ENCODE assay signal across 10 cellular contexts in genomic region chr14:73014105-73014504, GRCh38. TPM values are rescaled to one million over a fixed set of nuclear protein-coding genes. Genes with fewer than 3 reads are reported as not detected.
DNase-seq lines count a peak whose midpoint lies in the region; ATAC-seq, FAIRE-seq and TF ChIP-seq lines count a peak whose summit lies in the region.
"Had no signal": no experiment of that assay in that cellular context is flagged by ENCODE, and none has a peak within 500 bp of the region (broad histone marks: within the 10 kb centered on the region; RNA-seq: fewer than 3 reads in every experiment).

No MANE protein-coding gene starts in this region.

- peaks cover 6 to 11% of the 10 kb centered on the region in 2 donors for H3K36me3 ChIP-seq in muscle layer of duodenum (ENCODE audit: control insufficient read depth in 1 of 2, insufficient read depth in 2 of 2, low read length in 2 of 2)
- no peaks in the 10 kb centered on the region for H3K36me3 ChIP-seq in hepatocyte (replicated peaks; ENCODE audit: insufficient read depth, low read depth)
- peaks cover 4% of the 10 kb centered on the region for H3K36me3 ChIP-seq in right atrium auricular region
- H3K36me3 ChIP-seq in HepG2 (replicated peaks in 1 of 2; ENCODE audit: control insufficient read depth in 1 of 2, insufficient read depth in 2 of 2, low read length in 2 of 2) = no peaks in the 10 kb centered on the region; a peak in 2 of 5 replicates

- TF ChIP-seq POLR2A in HepG2 (IDR thresholded peaks at IDR 0.05; ENCODE audit: insufficient read depth in 1 of 2, low read depth in 2 of 2, low read length in 2 of 2) = no peak

- FAIRE-seq in HepG2 (lab: Jason Lieb, UNC) = no peak
- FAIRE-seq: HTR-8/SVneo had no signal

- TF ChIP-seq EP300 in HepG2 (IDR thresholded peaks at IDR 0.05; ENCODE audit: low read depth in 2 of 2, low read length in 2 of 2) = no peak
- TF ChIP-seq EP300 in HepG2 (CRISPR knock-in tag; IDR thresholded peaks at IDR 0.05; ENCODE audit: borderline replicate concordance) = no peak

- H3K27me3 Mint-ChIP-seq in T-helper 1 cell treated with Interleukin-12 subunit alpha and Interleukin-12 subunit beta and Interleukin-4 antibody, amounts not matched to agents 30 μg/mL and 1 μg/mL, for 36 hours (ENCODE audit: low read depth) = no peaks in the 10 kb centered on the region

- BruUV-seq in HepG2 (replicated peaks; lab: Mats Ljungman, UMichigan) = no TSS peak

- peaks cover 9% of the 10 kb centered on the region for H4K20me1 ChIP-seq in hepatocyte (ENCODE audit: insufficient read depth, poor library complexity, severe bottlenecking)
- H4K20me1 ChIP-seq in HepG2 (ENCODE audit: insufficient read depth, low read length) = no peaks in the 10 kb centered on the region

- peak overlapping the region; percentile 9 for H3K27ac ChIP-seq in muscle layer of duodenum (ENCODE audit: low read length)
- no peak overlapping the region for H3K27ac ChIP-seq in hepatocyte
- no peak overlapping the region for H3K27ac ChIP-seq in right atrium auricular region
- H3K27ac ChIP-seq in HepG2 (ENCODE audit: extremely low read length, insufficient read depth, low read length) = no peak overlapping the region
- H3K27ac ChIP-seq: brain microvascular endothelial cell had no signal

- TF ChIP-seq RAD21 in HepG2 (CRISPR knock-in tag; IDR thresholded peaks at IDR 0.05) = no peak

- no peak overlapping the region for H3K4me3 ChIP-seq in muscle layer of duodenum (ENCODE audit: low read depth in 1 of 2, low read length in 2 of 2)
- no peak overlapping the region for H3K4me3 ChIP-seq in hepatocyte
- H3K4me3 ChIP-seq in right atrium auricular region = no peak overlapping the region
- H3K4me3 ChIP-seq in HepG2 (replicated peaks in 1 of 3; ENCODE audit: insufficient read depth in 1 of 3, low read depth in 2 of 3, low read length in 3 of 3) = no peak overlapping the region

- H3K4me3 Mint-ChIP-seq in T-helper 1 cell treated with Interleukin-12 subunit alpha and Interleukin-12 subunit beta and Interleukin-4 antibody, amounts not matched to agents 30 μg/mL and 1 μg/mL, for 36 hours = no peak overlapping the region

- peaks cover 51% of the 10 kb centered on the region for H3K79me2 ChIP-seq in hepatocyte
- H3K79me2 ChIP-seq in HepG2 (ENCODE audit: insufficient read depth, low read length) = no peaks in the 10 kb centered on the region

- POLR2A ChIA-PET in HepG2 (lab: Yijun Ruan, JAX) = no interaction called here

- H2AFZ ChIP-seq in hepatocyte (no peak overlapping the region), HepG2 (ENCODE audit: low read length) (no peak overlapping the region)

- in situ Hi-C loops in HepG2 (cut with HindIII; ENCODE audit: extremely low pct_ligation_motif_present, low pct_unique_long_range_greater_than_20kb) = no loop called here

- no peak overlapping the region for H3K4me2 ChIP-seq in hepatocyte
- H3K4me2 ChIP-seq in HepG2 (ENCODE audit: low read depth, low read length) = no peak overlapping the region

- peak; percentile 85 for ATAC-seq in GM18858 (IDR thresholded peaks at IDR 0.05; ENCODE audit: unreplicated experiment)
- no peak for ATAC-seq in HepG2

- H3K9me3 ChIP-seq in muscle layer of duodenum (ENCODE audit: control insufficient read depth in 1 of 2, low read length in 2 of 2) = no peaks in the 10 kb centered on the region
- H3K9me3 ChIP-seq in hepatocyte (ENCODE audit: low read depth) = no peaks in the 10 kb centered on the region
- no peaks in the 10 kb centered on the region for H3K9me3 ChIP-seq in right atrium auricular region
- H3K9me3 ChIP-seq in HepG2 (ENCODE audit: low read length) = no peaks in the 10 kb centered on the region

- intact Hi-C loops in HepG2 (cut with micrococcal nuclease; ENCODE audit: unreplicated experiment) = no loop called here

- H3K27me3 ChIP-seq in muscle layer of duodenum (ENCODE audit: low read depth, low read length) = no peaks in the 10 kb centered on the region
- no peaks in the 10 kb centered on the region for H3K27me3 ChIP-seq in hepatocyte
- H3K27me3 ChIP-seq in right atrium auricular region = no peaks in the 10 kb centered on the region
- no peaks in the 10 kb centered on the region for H3K27me3 ChIP-seq in HepG2 (ENCODE audit: control insufficient read depth in 1 of 2, insufficient read depth in 2 of 2, low read length in 2 of 2)
- H3K27me3 ChIP-seq: brain microvascular endothelial cell had no signal

- H3K9me2 ChIP-seq in hepatocyte (replicated peaks; ENCODE audit: insufficient read depth) = no peaks in the 10 kb centered on the region

- peaks cover 19% of the 10 kb centered on the region for H3K4me1 Mint-ChIP-seq in T-helper 1 cell treated with Interleukin-12 subunit alpha and Interleukin-12 subunit beta and Interleukin-4 antibody, amounts not matched to agents 30 μg/mL and 1 μg/mL, for 36 hours (ENCODE audit: low read depth)

- no peaks in the 10 kb centered on the region for H3K9me3 Mint-ChIP-seq in T-helper 1 cell treated with Interleukin-12 subunit alpha and Interleukin-12 subunit beta and Interleukin-4 antibody, amounts not matched to agents 30 μg/mL and 1 μg/mL, for 36 hours

- H3K4me1 ChIP-seq in muscle layer of duodenum (ENCODE audit: control insufficient read depth in 1 of 2, insufficient read depth in 2 of 2, low read length in 2 of 2) (no peaks in the 10 kb centered on the region), hepatocyte (ENCODE audit: insufficient read depth) (no peaks in the 10 kb centered on the region), right atrium auricular region (peaks cover 0 to 9% of the 10 kb centered on the region in 2 donors), HepG2 (ENCODE audit: insufficient read depth, low read length) (no peaks in the 10 kb centered on the region)

- H3K36me3 Mint-ChIP-seq in T-helper 1 cell treated with Interleukin-12 subunit alpha and Interleukin-12 subunit beta and Interleukin-4 antibody, amounts not matched to agents 30 μg/mL and 1 μg/mL, for 36 hours (ENCODE audit: low read depth) = peaks cover 33% of the 10 kb centered on the region

- peak overlapping the region; percentile 64 for H3K27ac Mint-ChIP-seq in T-helper 1 cell treated with Interleukin-12 subunit alpha and Interleukin-12 subunit beta and Interleukin-4 antibody, amounts not matched to agents 30 μg/mL and 1 μg/mL, for 36 hours

- 69% methylated on average over 2 of the region's 2 CpGs for WGBS in hepatocyte (ENCODE audit: low lambda C conversion rate, missing lambda C conversion rate)
- WGBS in HepG2 (ENCODE audit: low lambda C conversion rate) = 47% methylated on average over 2 of the region's 2 CpGs

- no peak overlapping the region for H3K9ac ChIP-seq in HepG2 (ENCODE audit: insufficient read depth, low read depth, low read length)

- CTCF ChIA-PET in HepG2 (lab: Yijun Ruan, JAX; ENCODE audit: low intra/inter-chr PET ratio, low total read pairs) = no interaction called here

- TF ChIP-seq CTCF in hepatocyte (IDR thresholded peaks at IDR 0.05; ENCODE audit: poor library complexity) (no peak), right atrium auricular region (IDR thresholded peaks at IDR 0.05) (no peak), HepG2 (CRISPR knock-in tag; IDR thresholded peaks at IDR 0.05) (no peak)

- DNase-seq in HCEC 1CT (peak; percentile 33), hepatocyte (ENCODE audit: low spot score) (no peak), right atrium auricular region (ENCODE audit: low spot score) (no peak), HepG2 (ENCODE audit: low spot score) (no peak)
- DNase-seq in stimulated activated CD4-positive, alpha-beta T cell treated with anti-CD3 and anti-CD28 coated beads, Interleukin-2, amount 100 ng/mL, for 24 hours = no peak
- DNase-seq: brain microvascular endothelial cell had no signal

RNA-seq across cellular contexts. Expression of gene ZFYVE1, which starts 12.8 kb away (rescaled TPM):
- total RNA-seq in hepatocyte = 13.6 and 15.3 TPM in 2 replicates
- 15.3 and 17.3 TPM in 2 replicates for polyA plus RNA-seq in hepatocyte
- total RNA-seq in right atrium auricular region = 10 to 100 TPM in 1 of 2 donors, 1 to 10 TPM in 1; 9.8 to 12.6 TPM
- total RNA-seq in HepG2 (2016; rRNA removed; fragmentation: Illumina TruSeq; extraction: Trizol) = 2.6 and 2.8 TPM in 2 replicates
- 0.61 and 0.62 TPM in 2 replicates for total RNA-seq in HepG2 (2016; cell fraction: cytosol; rRNA removed; fragmentation: Illumina TruSeq; extraction: Trizol; ENCODE audit: low read depth)
- 2.6 and 2.8 TPM in 2 replicates for total RNA-seq in HepG2 (2016; cell fraction: insoluble cytoplasmic fraction; rRNA removed; fragmentation: Illumina TruSeq; extraction: Trizol)
- 1.2 and 1.4 TPM in 2 replicates for total RNA-seq in HepG2 (2016; cell fraction: membrane; rRNA removed; fragmentation: Illumina TruSeq; extraction: Trizol)
- 4.6 and 4.8 TPM in 2 replicates for total RNA-seq in HepG2 (2016; cell fraction: nucleus; rRNA removed; fragmentation: Illumina TruSeq; extraction: Trizol)
- 5.3 and 6.9 TPM in 2 replicates for polyA plus RNA-seq in HepG2 (2011; rRNA removed)
- 4.5 and 5.2 TPM in 2 replicates for polyA plus RNA-seq in HepG2 (2011; cell fraction: cytosol; rRNA removed)
- 15.0 and 17.4 TPM in 2 replicates for polyA plus RNA-seq in HepG2 (2011; cell fraction: nucleus; rRNA removed)
- 4.2 and 5.0 TPM in 2 replicates for polyA plus RNA-seq in HepG2 (2012)
- polyA plus RNA-seq in HepG2 (2016; cell fraction: cytosol; fragmentation: Illumina TruSeq; extraction: Trizol; ENCODE audit: low read depth) = 0.15 and 0.18 TPM in 2 replicates
- 2.5 and 3.2 TPM in 2 replicates for polyA plus RNA-seq in HepG2 (2016; cell fraction: insoluble cytoplasmic fraction; fragmentation: Illumina TruSeq; extraction: Trizol; ENCODE audit: low read depth)
- 0.39 and 0.42 TPM in 2 replicates for polyA plus RNA-seq in HepG2 (2016; cell fraction: membrane; fragmentation: Illumina TruSeq; extraction: Trizol; ENCODE audit: low read depth)
- polyA plus RNA-seq in HepG2 (2016; cell fraction: nucleus; fragmentation: Illumina TruSeq; extraction: Trizol; ENCODE audit: insufficient read depth, low read depth) = 5.1 and 5.4 TPM in 2 replicates
- polyA minus RNA-seq in HepG2 (2011; rRNA and poly(A)+ RNA removed; ENCODE audit: low replicate concordance) = 8.5 and 13.2 TPM in 2 replicates
- 3.7 and 4.6 TPM in 2 replicates for polyA minus RNA-seq in HepG2 (2011; cell fraction: cytosol; rRNA and poly(A)+ RNA removed)
- 14.8 and 17.7 TPM in 2 replicates for polyA minus RNA-seq in HepG2 (2011; cell fraction: nucleus; rRNA and poly(A)+ RNA removed)

RNA-seq across cellular contexts. Expression of gene RBM25, which starts 44.2 kb away (rescaled TPM):
- total RNA-seq in hepatocyte = 52.2 and 64.6 TPM in 2 replicates
- polyA plus RNA-seq in hepatocyte = 42.3 and 59.6 TPM in 2 replicates
- total RNA-seq in right atrium auricular region = 10 to 100 TPM; 17.3 to 20.2 TPM
- 52.0 and 65.9 TPM in 2 replicates for total RNA-seq in HepG2 (2016; rRNA removed; fragmentation: Illumina TruSeq; extraction: Trizol)
- total RNA-seq in HepG2 (2016; cell fraction: cytosol; rRNA removed; fragmentation: Illumina TruSeq; extraction: Trizol; ENCODE audit: low read depth) = 5.3 and 6.4 TPM in 2 replicates
- 42.3 and 65.8 TPM in 2 replicates for total RNA-seq in HepG2 (2016; cell fraction: insoluble cytoplasmic fraction; rRNA removed; fragmentation: Illumina TruSeq; extraction: Trizol)
- 9.0 and 11.3 TPM in 2 replicates for total RNA-seq in HepG2 (2016; cell fraction: membrane; rRNA removed; fragmentation: Illumina TruSeq; extraction: Trizol)
- total RNA-seq in HepG2 (2016; cell fraction: nucleus; rRNA removed; fragmentation: Illumina TruSeq; extraction: Trizol) = 105 and 115 TPM in 2 replicates
- 34.1 and 39.4 TPM in 2 replicates for polyA plus RNA-seq in HepG2 (2011; rRNA removed)
- polyA plus RNA-seq in HepG2 (2011; cell fraction: cytosol; rRNA removed) = 5.0 and 6.1 TPM in 2 replicates
- 95.4 and 160 TPM in 2 replicates for polyA plus RNA-seq in HepG2 (2011; cell fraction: nucleus; rRNA removed)
- 64.2 and 68.8 TPM in 2 replicates for polyA plus RNA-seq in HepG2 (2012)
- 1.1 and 1.4 TPM in 2 replicates for polyA plus RNA-seq in HepG2 (2016; cell fraction: cytosol; fragmentation: Illumina TruSeq; extraction: Trizol; ENCODE audit: low read depth)
- polyA plus RNA-seq in HepG2 (2016; cell fraction: insoluble cytoplasmic fraction; fragmentation: Illumina TruSeq; extraction: Trizol; ENCODE audit: low read depth) = 65.5 and 68.1 TPM in 2 replicates
- 4.0 and 4.2 TPM in 2 replicates for polyA plus RNA-seq in HepG2 (2016; cell fraction: membrane; fragmentation: Illumina TruSeq; extraction: Trizol; ENCODE audit: low read depth)
- 201 and 204 TPM in 2 replicates for polyA plus RNA-seq in HepG2 (2016; cell fraction: nucleus; fragmentation: Illumina TruSeq; extraction: Trizol; ENCODE audit: insufficient read depth, low read depth)
- 30.8 and 41.0 TPM in 2 replicates for polyA minus RNA-seq in HepG2 (2011; rRNA and poly(A)+ RNA removed; ENCODE audit: low replicate concordance)
- 10.6 and 11.1 TPM in 2 replicates for polyA minus RNA-seq in HepG2 (2011; cell fraction: cytosol; rRNA and poly(A)+ RNA removed)
- polyA minus RNA-seq in HepG2 (2011; cell fraction: nucleus; rRNA and poly(A)+ RNA removed) = 177 and 245 TPM in 2 replicates
